32 cellular contexts compared by ENCODE assay signal in genomic region chr17:4891405-4892062, GRCh38. TPM values are rescaled to one million over a fixed set of nuclear protein-coding genes. Genes with fewer than 3 reads are reported as not detected.
"Had no signal": no experiment of that assay in that cellular context is flagged by ENCODE, and none has a peak within 500 bp of the region (broad histone marks: within the 10 kb centered on the region; RNA-seq: fewer than 3 reads in every experiment).

No MANE protein-coding gene starts in this region.

- H3K4me1 ChIP-seq: body of pancreas, foreskin keratinocyte, heart left ventricle, left ventricle myocardium inferior, pancreas, prostate gland, sigmoid colon, suprapubic skin, tibial artery had no signal

- H3K9me3 ChIP-seq: body of pancreas, heart left ventricle, left ventricle myocardium inferior, mucosa of descending colon, pancreas, prostate gland, sigmoid colon, suprapubic skin, tibial artery had no signal

- DNase-seq: activated CD4-positive, alpha-beta T cell treated with anti-CD3 and anti-CD28 coated beads for 4 hours; activated CD4-positive, alpha-beta T cell treated with anti-CD3 and anti-CD28 coated beads, Interleukin-2, amount 50 U/mL, for 4 hours; activated effector memory CD4-positive, alpha-beta T cell treated with Interleukin-2 at 50 U/mL for 16 hours; activated naive CD4-positive, alpha-beta T cell treated with Interleukin-2 at 50 U/mL for 16 hours; anterior cingulate cortex; body of pancreas; effector memory CD4-positive, alpha-beta T cell; foreskin keratinocyte; left ventricle myocardium inferior; mesendoderm; retina; sigmoid colon; small intestine; stimulated activated CD4-positive, alpha-beta T cell treated with anti-CD3 and anti-CD28 coated beads, Interleukin-1b, Interleukin-23, amount 100 ng/mL, for 48 hours; stimulated activated naive CD4-positive, alpha-beta T cell; T-helper 9 cell; tibial artery had no signal

- FAIRE-seq: colon, islet of Langerhans, pancreas, small intestine, TTC549 had no signal

- H3K27ac ChIP-seq: body of pancreas, foreskin keratinocyte, heart left ventricle, left ventricle myocardium inferior, pancreas, prostate gland, sigmoid colon, suprapubic skin, tibial artery, VCaP had no signal

- H3K27me3 ChIP-seq: body of pancreas, foreskin keratinocyte, heart left ventricle, pancreas, sigmoid colon, suprapubic skin had no signal

- H3K4me3 ChIP-seq: body of pancreas, heart left ventricle, left ventricle myocardium inferior, lung, mucosa of descending colon, pancreas, prostate gland, sigmoid colon, suprapubic skin, tibial artery had no signal

- ATAC-seq: body of pancreas; foreskin keratinocyte; heart left ventricle; mucosa of descending colon; natural killer cell treated with Interleukin-12 subunit alpha and Interleukin-12 subunit beta and Interleukin-15 and Interleukin-18, amount 100 ng/mL, for 72 hours; pancreas had no signal

RNA-seq across cellular contexts. Expression of gene CHRNE, which starts 11.4 kb away (rescaled TPM):
- total RNA-seq: foreskin keratinocyte, myocyte had no signal

RNA-seq across cellular contexts. Expression of gene GP1BA, which starts 40.5 kb away (rescaled TPM):
- total RNA-seq: body of pancreas, dermis microvascular lymphatic vessel endothelial cell, esophagus mucosa, foreskin keratinocyte, mucosa of descending colon, myocyte, prostate gland, sigmoid colon, suprapubic skin, ureter had no signal
- polyA plus RNA-seq: foreskin keratinocyte had no signal
